Comparison of ENCODE assay signal across 12 cellular contexts in genomic region chr3:58043933-58044332, GRCh38. TPM values are rescaled to one million over a fixed set of nuclear protein-coding genes. Genes with fewer than 3 reads are reported as not detected.
DNase-seq lines count a peak whose midpoint lies in the region; ATAC-seq, FAIRE-seq and TF ChIP-seq lines count a peak whose summit lies in the region.
"Had no signal": no experiment of that assay in that cellular context is flagged by ENCODE, and none has a peak within 500 bp of the region (broad histone marks: within the 10 kb centered on the region; RNA-seq: fewer than 3 reads in every experiment).

No MANE protein-coding gene starts in this region.

- WGBS in body of pancreas, 2 donors = 31 to 62% methylated on average over 4 of the region's 4 CpGs
- 67% methylated on average over 4 of the region's 4 CpGs for WGBS in liver
- 52 to 54% methylated on average over 4 of the region's 4 CpGs for WGBS in pancreas, 2 donors

- H3K27ac ChIP-seq in body of pancreas = peak overlapping the region in 3 of 4 donors; percentile 27 to 48 (median 32)
- H3K27ac ChIP-seq in liver (ENCODE audit: low read depth in 1 of 2, low read length in 2 of 2) = peak overlapping the region; percentile 9 to 89
- peak overlapping the region; percentile 38 to 56 for H3K27ac ChIP-seq in tibial artery
- H3K27ac ChIP-seq in pancreas = peak overlapping the region in 1 of 4 donors; percentile 23

- no peaks in the 10 kb centered on the region for H3K9me3 Mint-ChIP-seq in activated T-cell treated with anti-CD3 and anti-CD28 coated beads, Interleukin-2, amount 50 U/mL, for 24 hours
- H3K9me3 Mint-ChIP-seq: activated CD4-positive, alpha-beta T cell treated with anti-CD3 and anti-CD28 coated beads, Interleukin-2, amount 10 ng/mL, durations not matched to agents 7 days and 5 days had no signal

- peaks cover 56% of the 10 kb centered on the region for H3K4me1 Mint-ChIP-seq in activated T-cell treated with anti-CD3 and anti-CD28 coated beads, Interleukin-2, amount 50 U/mL, for 24 hours (ENCODE audit: low read depth)

- H3K9me3 ChIP-seq in body of pancreas = no peaks in the 10 kb centered on the region
- no peaks in the 10 kb centered on the region for H3K9me3 ChIP-seq in liver (ENCODE audit: control insufficient read depth in 4 of 4, low read length in 3 of 4)
- H3K9me3 ChIP-seq in tibial artery = no peaks in the 10 kb centered on the region
- H3K9me3 ChIP-seq in pancreas = no peaks in the 10 kb centered on the region

- H3K4me3 ChIP-seq in body of pancreas = no peak overlapping the region
- H3K4me3 ChIP-seq in liver (ENCODE audit: low read depth in 1 of 3, low read length in 3 of 3) = no peak overlapping the region
- no peak overlapping the region for H3K4me3 ChIP-seq in tibial artery
- H3K4me3 ChIP-seq in pancreas = no peak overlapping the region

- no peak for TF ChIP-seq CTCF in body of pancreas (IDR thresholded peaks at IDR 0.05)
- TF ChIP-seq CTCF in liver (IDR thresholded peaks at IDR 0.05; ENCODE audit: low read depth, low read length, missing input control) = no peak
- no peak for TF ChIP-seq CTCF in tibial artery (IDR thresholded peaks at IDR 0.05)
- TF ChIP-seq CTCF in pancreas (IDR thresholded peaks at IDR 0.05) = no peak

- no peak for DNase-seq in activated T-cell treated with anti-CD3 and anti-CD28 coated beads, Interleukin-2, amount 50 U/mL, for 24 hours
- no peak for DNase-seq in activated T-cell treated with anti-CD3 and anti-CD28 coated beads, Interleukin-2, amount 50 U/mL, for 48 hours
- DNase-seq in body of pancreas (no peak), tibial artery (no peak), NCI-H2029 treated with DMSO at 0.1 percent for 48 hours (lab: John Stamatoyannopoulos, UW) (no peak), pancreas (no peak)
- no peak for DNase-seq in activated CD8-positive, alpha-beta memory T cell treated with anti-CD3 and anti-CD28 coated beads for 24 hours
- DNase-seq: activated CD4-positive, alpha-beta T cell treated with anti-CD3 and anti-CD28 coated beads, Interleukin-2, amount 10 ng/mL, durations not matched to agents 7 days and 5 days; NCI-H1105 treated with DMSO at 0.1 percent for 48 hours; SW 1271 had no signal

- no peak overlapping the region for H3K9ac ChIP-seq in liver (ENCODE audit: low read depth in 1 of 2, low read length in 2 of 2)

- ATAC-seq in body of pancreas (no peak), pancreas (no peak)

- no peaks in the 10 kb centered on the region for H3K36me3 Mint-ChIP-seq in activated T-cell treated with anti-CD3 and anti-CD28 coated beads, Interleukin-2, amount 50 U/mL, for 24 hours (ENCODE audit: low read depth)

- no peak for TF ChIP-seq RAD21 in liver (IDR thresholded peaks at IDR 0.05)

- no peak for FAIRE-seq in pancreas (lab: Jason Lieb, UNC)

- no peak for TF ChIP-seq POLR2A in body of pancreas (IDR thresholded peaks at IDR 0.05)

- H3K27ac Mint-ChIP-seq in activated T-cell treated with anti-CD3 and anti-CD28 coated beads, Interleukin-2, amount 50 U/mL, for 24 hours = peak overlapping the region; percentile 67
- H3K27ac Mint-ChIP-seq: activated CD4-positive, alpha-beta T cell treated with anti-CD3 and anti-CD28 coated beads, Interleukin-2, amount 10 ng/mL, durations not matched to agents 7 days and 5 days had no signal

- H3K4me3 Mint-ChIP-seq in activated T-cell treated with anti-CD3 and anti-CD28 coated beads, Interleukin-2, amount 50 U/mL, for 24 hours = no peak overlapping the region
- H3K4me3 Mint-ChIP-seq: activated CD4-positive, alpha-beta T cell treated with anti-CD3 and anti-CD28 coated beads, Interleukin-2, amount 10 ng/mL, durations not matched to agents 7 days and 5 days; activated naive CD8-positive, alpha-beta T cell had no signal

- H3K36me3 ChIP-seq in body of pancreas (replicated peaks in 1 of 2; ENCODE audit: insufficient read depth in 1 of 2, low read depth in 2 of 2) (no peaks in the 10 kb centered on the region), liver (ENCODE audit: control insufficient read depth in 4 of 4, insufficient read depth in 3 of 4, low read depth in 1 of 4, low read length in 3 of 4) (no peaks in the 10 kb centered on the region), tibial artery (no peaks in the 10 kb centered on the region), pancreas (no peaks in the 10 kb centered on the region)

- no peaks in the 10 kb centered on the region for H3K27me3 Mint-ChIP-seq in activated T-cell treated with anti-CD3 and anti-CD28 coated beads, Interleukin-2, amount 50 U/mL, for 24 hours
- H3K27me3 Mint-ChIP-seq: activated CD4-positive, alpha-beta T cell treated with anti-CD3 and anti-CD28 coated beads, Interleukin-2, amount 10 ng/mL, durations not matched to agents 7 days and 5 days; activated naive CD8-positive, alpha-beta T cell had no signal

- peaks cover 63% of the 10 kb centered on the region for H3K4me1 ChIP-seq in body of pancreas
- H3K4me1 ChIP-seq in liver (ENCODE audit: control insufficient read depth in 4 of 4, insufficient read depth in 4 of 4, low read length in 3 of 4) = peaks cover 15 to 68% (median 46%) of the 10 kb centered on the region in 4 donors
- peaks cover 0 to 96% (median 64%) of the 10 kb centered on the region in 4 donors for H3K4me1 ChIP-seq in tibial artery
- peaks cover 9 to 44% (median 22%) of the 10 kb centered on the region in 3 donors for H3K4me1 ChIP-seq in pancreas

- intact Hi-C loops in body of pancreas (cut with DNase I) (no loop called here), tibial artery (cut with DNase I; ENCODE audit: low total_unique reads) (no loop called here), pancreas (cut with DNase I) (no loop called here)

- H3K27me3 ChIP-seq in body of pancreas (no peaks in the 10 kb centered on the region), liver (ENCODE audit: control insufficient read depth in 4 of 4, insufficient read depth in 4 of 4, low read length in 3 of 4) (no peaks in the 10 kb centered on the region), tibial artery (no peaks in the 10 kb centered on the region), pancreas (no peaks in the 10 kb centered on the region)

TF ChIP-seq in liver, 16 proteins besides CTCF, POLR2A, EP300 and RAD21:
- no peak for TF ChIP-seq SP1 (IDR thresholded peaks at IDR 0.05)
- TF ChIP-seq HNF4A (conservative IDR thresholded peaks at IDR 0.05) = no peak
- no peak for TF ChIP-seq GABPA (IDR thresholded peaks at IDR 0.05 in 1 of 2, conservative IDR thresholded peaks at IDR 0.05 in 1 of 2)

RNA-seq across cellular contexts. Expression of gene FLNB, which starts 35.7 kb away (rescaled TPM):
- total RNA-seq in body of pancreas (100 to 1,000 TPM; 104 to 121 TPM), liver (100 to 1,000 TPM in 1 of 2 donors, 10 to 100 TPM in 1; 53.8 to 124 TPM), pancreas (100 to 1,000 TPM in 2 of 6 donors, 10 to 100 TPM in 4; 85.2 to 109 (median 98.3) TPM)
- polyA plus RNA-seq in liver (10 to 100 TPM; 22.9 to 34.7 TPM), pancreas (100 to 1,000 TPM; 104 to 152 TPM)
